ENCODE assay signal across 29 cellular contexts in genomic region chr4:169198167-169198566, GRCh38.
"Had no signal": no experiment of that assay in that cellular context is flagged by ENCODE, and none has a peak within 500 bp of the region (broad histone marks: within the 10 kb centered on the region; RNA-seq: fewer than 3 reads in every experiment).

No MANE protein-coding gene starts in this region.

- H3K79me2 ChIP-seq: parathyroid adenoma had no signal

- H3K27ac ChIP-seq: left lung, lower lobe of right lung, neural progenitor cell, neutrophil, parathyroid adenoma, psoas muscle, right atrium auricular region, right lobe of liver, suprapubic skin, thoracic aorta, tibial artery, upper lobe of right lung had no signal

- H2AFZ ChIP-seq: neural progenitor cell, parathyroid adenoma had no signal

- ATAC-seq: left colon; left lung; lower lobe of right lung; naive thymus-derived CD8-positive, alpha-beta T cell; psoas muscle; right lobe of liver; stimulated activated naive B cell treated with anti-CD40 and anti-IgM and Interleukin-4, amounts not matched to agents 10 μg/mL and 1 μg/mL and 100 μg/mL, for 72 hours; upper lobe of right lung had no signal

- FAIRE-seq: keratinocyte, urothelium cell line had no signal

- DNase-seq: hippocampal formation; left colon; left lung; lower lobe of right lung; mammary epithelial cell; mesenchymal stem cell; naive thymus-derived CD8-positive, alpha-beta T cell; nephron progenitor cell; occipital lobe; psoas muscle; right lobe of liver; stimulated activated CD4-positive, alpha-beta T cell treated with anti-CD3 and anti-CD28 coated beads, Interleukin-1b, Interleukin-23, amount 100 ng/mL, for 48 hours; stimulated activated CD4-positive, alpha-beta T cell treated with anti-CD3 and anti-CD28 coated beads, Interleukin-2, amount 100 ng/mL, for 48 hours; stimulated activated CD4-positive, alpha-beta T cell treated with anti-CD3 and anti-CD28 coated beads, Interleukin-4, amount 100 ng/mL, for 4 hours; stimulated activated CD8-positive, alpha-beta memory T cell treated with anti-CD3 and anti-CD28 coated beads, Interleukin-4, amount 100 ng/mL, for 48 hours; stimulated activated naive B cell treated with anti-CD40 and anti-IgM and Interleukin-4, amounts not matched to agents 10 μg/mL and 1 μg/mL and 100 μg/mL, for 72 hours; tibial artery; trophoblast cell; upper lobe of right lung had no signal

- H3K4me2 ChIP-seq: neural progenitor cell, smooth muscle cell had no signal

- H3K9ac ChIP-seq: neural progenitor cell, parathyroid adenoma had no signal

- H3K4me1 ChIP-seq: parathyroid adenoma had no signal

- H3K9me3 ChIP-seq: neutrophil, right lobe of liver, suprapubic skin, tibial artery, upper lobe of right lung had no signal

- H3K4me3 Mint-ChIP-seq: naive thymus-derived CD8-positive, alpha-beta T cell; nephron progenitor cell; neural progenitor cell; stimulated activated naive B cell treated with anti-CD40 and anti-IgM and Interleukin-4, amounts not matched to agents 10 μg/mL and 1 μg/mL and 100 μg/mL, for 72 hours; stimulated activated naive CD8-positive, alpha-beta T cell treated with anti-CD3 and anti-CD28 coated beads, Interleukin-15, Interleukin-2, amounts not matched to agents 100 ng/mL and 50 ng/mL, for 24 hours had no signal

- H3K36me3 ChIP-seq: left lung, lower lobe of right lung, neural progenitor cell, neutrophil, right atrium auricular region, right lobe of liver, suprapubic skin, thoracic aorta, upper lobe of right lung had no signal

- H3K27me3 Mint-ChIP-seq: stimulated activated naive B cell treated with anti-CD40 and anti-IgM and Interleukin-4, amounts not matched to agents 10 μg/mL and 1 μg/mL and 100 μg/mL, for 72 hours; stimulated activated naive CD8-positive, alpha-beta T cell treated with anti-CD3 and anti-CD28 coated beads, Interleukin-15, Interleukin-2, amounts not matched to agents 100 ng/mL and 50 ng/mL, for 24 hours had no signal

- H3K4me3 ChIP-seq: left lung, lower lobe of right lung, neural progenitor cell, psoas muscle, right atrium auricular region, right lobe of liver, smooth muscle cell, suprapubic skin, thoracic aorta, tibial artery, upper lobe of right lung had no signal

- H3K27me3 ChIP-seq: left lung, neural progenitor cell, neutrophil, right atrium auricular region, right lobe of liver, suprapubic skin, tibial artery, upper lobe of right lung had no signal

- H3K27ac Mint-ChIP-seq: naive thymus-derived CD8-positive, alpha-beta T cell; neural progenitor cell; stimulated activated naive B cell treated with anti-CD40 and anti-IgM and Interleukin-4, amounts not matched to agents 10 μg/mL and 1 μg/mL and 100 μg/mL, for 72 hours; stimulated activated naive CD8-positive, alpha-beta T cell treated with anti-CD3 and anti-CD28 coated beads, Interleukin-15, Interleukin-2, amounts not matched to agents 100 ng/mL and 50 ng/mL, for 24 hours had no signal
